In the genomic region with DNA sequence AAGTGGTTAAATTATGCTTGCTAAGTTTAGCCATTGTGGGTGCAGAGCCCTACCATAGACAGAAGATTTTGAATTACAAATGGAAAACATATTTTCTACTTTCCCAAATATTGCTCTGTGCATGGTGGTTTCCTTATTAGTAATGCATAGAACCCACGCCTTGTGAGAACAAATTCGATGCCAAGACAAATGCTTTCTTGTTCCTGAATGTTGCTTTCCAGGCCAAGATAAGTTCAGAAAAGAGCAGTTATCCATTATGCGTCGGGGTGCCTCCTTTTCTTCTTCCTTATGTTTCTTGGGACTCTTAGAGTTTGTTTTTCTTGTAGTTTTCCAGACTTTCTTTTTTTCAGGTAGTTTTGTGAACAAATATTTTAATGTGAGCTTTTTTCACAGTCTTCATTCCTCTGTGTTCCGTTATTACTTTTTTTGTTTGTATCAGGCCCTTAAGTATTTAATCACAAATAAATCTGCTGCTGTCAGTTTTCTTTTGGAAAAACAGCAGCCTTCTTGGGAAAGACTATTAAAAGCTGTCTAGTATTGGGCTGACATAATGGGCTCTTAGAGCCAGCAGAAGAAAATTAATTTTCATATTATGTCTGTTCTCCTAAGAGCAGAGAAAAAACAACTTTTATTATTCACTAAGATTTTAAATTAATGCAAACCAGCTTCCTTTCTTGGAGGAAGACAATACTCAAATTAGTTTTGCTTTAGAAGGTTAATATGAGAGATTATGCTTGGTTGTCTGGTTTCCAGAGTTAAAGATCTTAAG, we compare ENCODE assay signal across 27 cellular contexts. TPM values are rescaled to one million over a fixed set of nuclear protein-coding genes. Genes with fewer than 3 reads are reported as not detected.
A peak's percentile ranks its signal among the peaks of the same experiment; 100 is the strongest.
DNase-seq lines count a peak whose midpoint lies in the region; ATAC-seq and TF ChIP-seq lines count a peak whose summit lies in the region.
"Had no signal": no experiment of that assay in that cellular context is flagged by ENCODE, and none has a peak within 500 bp of the region (broad histone marks: within the 10 kb centered on the region; RNA-seq: fewer than 3 reads in every experiment).

No MANE protein-coding gene starts in this region.

- peak overlapping the region; percentile 64 to 82 for H3K27ac ChIP-seq in ascending aorta
- peak overlapping the region; percentile 16 to 61 (median 55) for H3K27ac ChIP-seq in esophagus muscularis mucosa (replicated peaks in 1 of 4)
- H3K27ac ChIP-seq in parathyroid adenoma, result peak overlapping the region; percentile 60
- H3K27ac ChIP-seq in uterus, result peak overlapping the region; percentile 69 to 83
- H3K27ac ChIP-seq: BLaER1 treated with 17β-estradiol and CSF1 and Interleukin-3, amounts not matched to agents 10 nM and 100 nM; hepatocyte; VCaP had no signal

- H3K27me3 ChIP-seq in ascending aorta, result no peaks in the 10 kb centered on the region
- no peaks in the 10 kb centered on the region for H3K27me3 ChIP-seq in esophagus muscularis mucosa
- no peaks in the 10 kb centered on the region for H3K27me3 ChIP-seq in parathyroid adenoma (ENCODE audit: control insufficient read depth, insufficient read depth, low read length)
- H3K27me3 ChIP-seq in uterus, result no peaks in the 10 kb centered on the region
- H3K27me3 ChIP-seq: BLaER1 treated with 17β-estradiol and CSF1 and Interleukin-3, amounts not matched to agents 10 nM and 100 nM; hepatocyte had no signal

- H3K36me3 ChIP-seq in ascending aorta (no peaks in the 10 kb centered on the region), esophagus muscularis mucosa (peaks cover 0 to 9% (median 0%) of the 10 kb centered on the region in 4 donors), parathyroid adenoma (ENCODE audit: control insufficient read depth, insufficient read depth, low read length) (no peaks in the 10 kb centered on the region), uterus (no peaks in the 10 kb centered on the region)
- H3K36me3 ChIP-seq: BLaER1 treated with 17β-estradiol and CSF1 and Interleukin-3, amounts not matched to agents 10 nM and 100 nM had no signal

- H3K79me2 ChIP-seq in parathyroid adenoma, result no peaks in the 10 kb centered on the region

- H3K4me3 ChIP-seq in ascending aorta (peak overlapping the region; percentile 22 to 31), esophagus muscularis mucosa (no peak overlapping the region), parathyroid adenoma (ENCODE audit: low read depth, low read length) (no peak overlapping the region), uterus (no peak overlapping the region)
- H3K4me3 ChIP-seq: BLaER1 treated with 17β-estradiol and CSF1 and Interleukin-3, amounts not matched to agents 10 nM and 100 nM; hepatocyte; lung; mucosa of descending colon had no signal

- TF ChIP-seq POLR2A in esophagus muscularis mucosa (IDR thresholded peaks at IDR 0.05; ENCODE audit: low read depth), result no peak
- no peak for TF ChIP-seq POLR2A in uterus (IDR thresholded peaks at IDR 0.05)
- TF ChIP-seq POLR2A in GM18505 (IDR thresholded peaks at IDR 0.05; ENCODE audit: borderline replicate concordance, extremely low read depth, insufficient read depth, insufficient read length), result no peak

- intact Hi-C loops in ascending aorta (cut with DNase I) (no loop called here), esophagus muscularis mucosa (cut with DNase I) (no loop called here), uterus (cut with DNase I; ENCODE audit: low total_unique reads) (no loop called here)

- H3K9me3 ChIP-seq in ascending aorta (no peaks in the 10 kb centered on the region), esophagus muscularis mucosa (no peaks in the 10 kb centered on the region), parathyroid adenoma (ENCODE audit: control insufficient read depth, low read length) (no peaks in the 10 kb centered on the region), uterus (no peaks in the 10 kb centered on the region)
- H3K9me3 ChIP-seq: BLaER1 treated with 17β-estradiol and CSF1 and Interleukin-3, amounts not matched to agents 10 nM and 100 nM; mucosa of descending colon had no signal

- ATAC-seq in GM18505 (IDR thresholded peaks at IDR 0.05; ENCODE audit: unreplicated experiment), result no peak
- ATAC-seq in HG03175 (IDR thresholded peaks at IDR 0.05; ENCODE audit: unreplicated experiment), result no peak
- ATAC-seq: mucosa of descending colon, natural killer cell, Panc1 had no signal

- DNase-seq in ascending aorta (ENCODE audit: low spot score in 2 of 2) (no peak), esophagus muscularis mucosa (ENCODE audit: extremely low spot score) (no peak), uterus (no peak), DMS79 treated with DMSO at 0.1 percent for 48 hours (lab: John Stamatoyannopoulos, UW) (no peak)
- DNase-seq: activated CD4-positive, alpha-beta T cell treated with anti-CD3 and anti-CD28 coated beads for 48 hours; activated T-cell treated with anti-CD3 and anti-CD28 coated beads for 4 hours; amygdala; cortex of kidney; effector memory CD4-positive, alpha-beta T cell; HCEC 1CT; mucosa of descending colon; natural killer cell; NCI-H1694; occipital lobe; SHP77 treated with DMSO at 0.1 percent for 48 hours; small intestine; stimulated activated CD4-positive, alpha-beta T cell treated with anti-CD3 and anti-CD28 coated beads, Interleukin-1b, Interleukin-23, amount 100 ng/mL, for 48 hours; stimulated activated naive CD4-positive, alpha-beta T cell treated with Interleukin-2 at 50 U/mL for 16 hours; SW 1271 had no signal

- H2AFZ ChIP-seq in parathyroid adenoma, result no peak overlapping the region
- H2AFZ ChIP-seq: hepatocyte had no signal

- 56% methylated on average over 5 of the region's 5 CpGs for WGBS in esophagus muscularis mucosa

- no peak for TF ChIP-seq EP300 in esophagus muscularis mucosa (IDR thresholded peaks at IDR 0.05)

- peak overlapping the region; percentile 39 for H3K4me2 ChIP-seq in parathyroid adenoma (ENCODE audit: low read length)
- H3K4me2 ChIP-seq: BLaER1 treated with 17β-estradiol and CSF1 and Interleukin-3, amounts not matched to agents 10 nM and 100 nM; hepatocyte had no signal

- H3K9ac ChIP-seq in parathyroid adenoma, result no peak overlapping the region
- H3K9ac ChIP-seq: BLaER1 treated with 17β-estradiol and CSF1 and Interleukin-3, amounts not matched to agents 10 nM and 100 nM had no signal

- TF ChIP-seq CTCF in ascending aorta (IDR thresholded peaks at IDR 0.05) (no peak), esophagus muscularis mucosa (IDR thresholded peaks at IDR 0.05) (no peak), parathyroid adenoma (IDR thresholded peaks at IDR 0.05) (no peak), uterus (IDR thresholded peaks at IDR 0.05) (no peak)

- H3K4me1 ChIP-seq in ascending aorta (peaks cover 0 to 46% of the 10 kb centered on the region in 2 donors), esophagus muscularis mucosa (peaks cover 0 to 24% (median 18%) of the 10 kb centered on the region in 4 donors), parathyroid adenoma (peaks cover 6% of the 10 kb centered on the region), uterus (peaks cover 0 to 11% of the 10 kb centered on the region in 2 donors)
- H3K4me1 ChIP-seq: BLaER1 treated with 17β-estradiol and CSF1 and Interleukin-3, amounts not matched to agents 10 nM and 100 nM had no signal

RNA-seq across cellular contexts. Expression of a gene that starts 30.8 kb away (rescaled TPM):
- total RNA-seq in ascending aorta (162 TPM), esophagus muscularis mucosa (10 to 100 TPM in 3 of 4 donors, 1 to 10 TPM in 1; 8.9 to 17.9 (median 12.2) TPM), uterus (10 to 100 TPM in 3 of 4 donors, 1 to 10 TPM in 1; 9.7 to 79.7 (median 72.0) TPM)

Comparison
In these comparisons a context has a peak if more than half of its experiments do, and no peak if none do; other contexts are left out.
1. H3K4me3 ChIP-seq: peak in ascending aorta (2 of 2); none in esophagus muscularis mucosa (0 of 4), parathyroid adenoma (single experiment) and uterus (0 of 2).
2. Peak in every context shown above with its lines, with median percentiles within 50 percentile points of each other: H3K27ac ChIP-seq.